25 cellular contexts compared by ENCODE assay signal in genomic region chr19:17069249-17069648, GRCh38. TPM values are rescaled to one million over a fixed set of nuclear protein-coding genes. Genes with fewer than 3 reads are reported as not detected.
DNase-seq lines count a peak whose midpoint lies in the region; ATAC-seq and TF ChIP-seq lines count a peak whose summit lies in the region.
"Had no signal": no experiment of that assay in that cellular context is flagged by ENCODE, and none has a peak within 500 bp of the region (broad histone marks: within the 10 kb centered on the region; RNA-seq: fewer than 3 reads in every experiment).

No MANE protein-coding gene starts in this region.

- H3K27me3 Mint-ChIP-seq in WTC11 (ENCODE audit: low read depth) = no peaks in the 10 kb centered on the region
- peaks cover 2% of the 10 kb centered on the region for H3K27me3 Mint-ChIP-seq in nephron progenitor cell (ENCODE audit: low read depth, poor library complexity)
- no peaks in the 10 kb centered on the region for H3K27me3 Mint-ChIP-seq in activated CD4-positive, alpha-beta T cell treated with anti-CD3 and anti-CD28 coated beads, Interleukin-2, amount 10 ng/mL, durations not matched to agents 7 days and 5 days
- H3K27me3 Mint-ChIP-seq: CD8-positive, alpha-beta memory T cell; T-cell had no signal

- peak overlapping the region; percentile 82 for H3K27ac Mint-ChIP-seq in WTC11
- H3K27ac Mint-ChIP-seq in nephron progenitor cell = peak overlapping the region; percentile 27
- H3K27ac Mint-ChIP-seq in activated CD4-positive, alpha-beta T cell treated with anti-CD3 and anti-CD28 coated beads, Interleukin-2, amount 10 ng/mL, durations not matched to agents 7 days and 5 days = no peak overlapping the region
- H3K27ac Mint-ChIP-seq: T-cell had no signal

- H3K4me1 Mint-ChIP-seq in WTC11 (peaks cover 33% of the 10 kb centered on the region), nephron progenitor cell (peaks cover 54% of the 10 kb centered on the region)
- H3K4me1 Mint-ChIP-seq in activated CD4-positive, alpha-beta T cell treated with anti-CD3 and anti-CD28 coated beads, Interleukin-2, amount 10 ng/mL, durations not matched to agents 7 days and 5 days = peaks cover 63% of the 10 kb centered on the region

- CTCF ChIA-PET in WTC11 (lab: Charles Lee) = interaction anchor here (0.5 to 2.1 kb wide), 14 partner anchors 13 to 259 kb away, joined by 3 to 7 read pairs (median 3); partner anchors contain the start of gene USE1
- CTCF ChIA-PET in activated CD4-positive, alpha-beta T cell treated with anti-CD3 and anti-CD28 coated beads, Interleukin-2, amount 10 ng/mL, durations not matched to agents 7 days and 5 days (lab: Charles Lee) = interaction anchor here (0.7 kb wide), 1 partner anchor 118 kb away, joined by 4 read pairs; no protein-coding TSS in a partner anchor

- H3K4me3 Mint-ChIP-seq in WTC11 (no peak overlapping the region), nephron progenitor cell (no peak overlapping the region)
- H3K4me3 Mint-ChIP-seq in activated CD4-positive, alpha-beta T cell treated with anti-CD3 and anti-CD28 coated beads, Interleukin-2, amount 10 ng/mL, durations not matched to agents 7 days and 5 days = no peak overlapping the region
- H3K4me3 Mint-ChIP-seq: T-cell had no signal

- DNase-seq in GM12864 (ENCODE audit: low read depth) = no peak
- peak; percentile 24 for DNase-seq in KBM-7
- no peak for DNase-seq in WTC11 (ENCODE audit: low spot score)
- no peak for DNase-seq in nephron progenitor cell
- DNase-seq in anterior cingulate cortex (lab: John Stamatoyannopoulos, UW) = no peak
- DNase-seq in activated CD4-positive, alpha-beta T cell treated with anti-CD3 and anti-CD28 coated beads, Interleukin-2, amount 10 ng/mL, durations not matched to agents 7 days and 5 days = no peak
- DNase-seq: activated CD4-positive, alpha-beta T cell treated with anti-CD3 and anti-CD28 coated beads for 4 hours; adrenal gland; CD8-positive, alpha-beta memory T cell; kidney glomerular epithelial cell; mammary epithelial cell; NCI-H1092 treated with DMSO at 0.1 percent for 48 hours; NCI-H2029 treated with DMSO at 0.1 percent for 48 hours; NCI-H446; PC-9; retina; stimulated activated CD4-positive, alpha-beta T cell treated with anti-CD3 and anti-CD28 coated beads, Interleukin-2, amount 100 ng/mL, for 48 hours; stimulated activated naive CD4-positive, alpha-beta T cell; T-cell had no signal

- no peak overlapping the region for H3K4me3 ChIP-seq in GM12864 (ENCODE audit: low read depth, low read length)
- H3K4me3 ChIP-seq: adrenal gland, coronary artery, PC-9, smooth muscle cell, thoracic aorta, vagina had no signal

- TF ChIP-seq CTCF in GM12864 (IDR thresholded peaks at IDR 0.05; ENCODE audit: low read depth, low read length, missing control alignments) (peak; percentile 27), WTC11 (IDR thresholded peaks at IDR 0.05) (no peak), nephron progenitor cell (IDR thresholded peaks at IDR 0.05) (no peak)

- in situ Hi-C loops in KBM-7 (cut with MboI; ENCODE audit: low pct_unique_long_range_greater_than_20kb, low sequenced_read_pairs) = no loop called here

- ATAC-seq in WTC11 (peak; percentile 75), GM19351 (IDR thresholded peaks at IDR 0.05; ENCODE audit: unreplicated experiment) (no peak)
- ATAC-seq: T-cell had no signal

- POLR2A ChIA-PET in WTC11 (lab: Charles Lee) = interaction anchor here (0.7 kb wide), 2 partner anchors 17 to 31 kb away, joined by 3 to 4 read pairs; no protein-coding TSS in a partner anchor
- POLR2A ChIA-PET in activated CD4-positive, alpha-beta T cell treated with anti-CD3 and anti-CD28 coated beads, Interleukin-2, amount 10 ng/mL, durations not matched to agents 7 days and 5 days (lab: Charles Lee) = no interaction called here

- H3K36me3 Mint-ChIP-seq in WTC11 = peaks cover 50% of the 10 kb centered on the region
- H3K36me3 Mint-ChIP-seq in nephron progenitor cell (ENCODE audit: low read depth) = peaks cover 41% of the 10 kb centered on the region
- peaks cover 65% of the 10 kb centered on the region for H3K36me3 Mint-ChIP-seq in activated CD4-positive, alpha-beta T cell treated with anti-CD3 and anti-CD28 coated beads, Interleukin-2, amount 10 ng/mL, durations not matched to agents 7 days and 5 days (ENCODE audit: low read depth)

- H3K9me3 Mint-ChIP-seq in WTC11 (no peaks in the 10 kb centered on the region), nephron progenitor cell (no peaks in the 10 kb centered on the region)
- H3K9me3 Mint-ChIP-seq in activated CD4-positive, alpha-beta T cell treated with anti-CD3 and anti-CD28 coated beads, Interleukin-2, amount 10 ng/mL, durations not matched to agents 7 days and 5 days = no peaks in the 10 kb centered on the region
- H3K9me3 Mint-ChIP-seq: CD8-positive, alpha-beta memory T cell; T-cell had no signal

TF ChIP-seq in WTC11, 78 proteins besides CTCF, POLR2A, EP300 and RAD21:
- TF ChIP-seq CREB1 (CRISPR knock-in tag; IDR thresholded peaks at IDR 0.05) = peak; percentile 43; the same call in 1 of the 2 replicates
- no peak for TF ChIP-seq E2F5 (CRISPR knock-in tag; IDR thresholded peaks at IDR 0.05)
- TF ChIP-seq, protein P1, sequence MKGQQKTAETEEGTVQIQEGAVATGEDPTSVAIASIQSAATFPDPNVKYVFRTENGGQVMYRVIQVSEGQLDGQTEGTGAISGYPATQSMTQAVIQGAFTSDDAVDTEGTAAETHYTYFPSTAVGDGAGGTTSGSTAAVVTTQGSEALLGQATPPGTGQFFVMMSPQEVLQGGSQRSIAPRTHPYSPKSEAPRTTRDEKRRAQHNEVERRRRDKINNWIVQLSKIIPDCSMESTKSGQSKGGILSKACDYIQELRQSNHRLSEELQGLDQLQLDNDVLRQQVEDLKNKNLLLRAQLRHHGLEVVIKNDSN (CRISPR knock-in tag; IDR thresholded peaks at IDR 0.05) = no peak

RNA-seq across cellular contexts. Expression of gene HAUS8, which starts 6.0 kb away (rescaled TPM):
- 27.9 to 29.9 TPM (median 29.7 TPM) in 3 replicates for total RNA-seq in WTC11 (2021)
- total RNA-seq in activated CD4-positive, alpha-beta T cell treated with anti-CD3 and anti-CD28 coated beads, Interleukin-2, amount 10 ng/mL, durations not matched to agents 7 days and 5 days = 10 to 100 TPM; 46.3 to 47.4 TPM

RNA-seq across cellular contexts. Expression of gene MYO9B, which starts 6.3 kb away (rescaled TPM):
- total RNA-seq in WTC11 (2021) = 70.3 to 94.3 TPM (median 73.4 TPM) in 3 replicates
- total RNA-seq in activated CD4-positive, alpha-beta T cell treated with anti-CD3 and anti-CD28 coated beads, Interleukin-2, amount 10 ng/mL, durations not matched to agents 7 days and 5 days = 100 to 1,000 TPM; 217 to 218 TPM

RNA-seq across cellular contexts. Expression of gene CPAMD8, which starts 42.6 kb away (rescaled TPM):
- 6.9 to 10.8 TPM (median 7.9 TPM) in 3 replicates for total RNA-seq in WTC11 (2021)
- under 1 TPM; 0.22 to 0.60 TPM for total RNA-seq in activated CD4-positive, alpha-beta T cell treated with anti-CD3 and anti-CD28 coated beads, Interleukin-2, amount 10 ng/mL, durations not matched to agents 7 days and 5 days
- total RNA-seq: HT1080 had no signal
